In the genomic region with DNA sequence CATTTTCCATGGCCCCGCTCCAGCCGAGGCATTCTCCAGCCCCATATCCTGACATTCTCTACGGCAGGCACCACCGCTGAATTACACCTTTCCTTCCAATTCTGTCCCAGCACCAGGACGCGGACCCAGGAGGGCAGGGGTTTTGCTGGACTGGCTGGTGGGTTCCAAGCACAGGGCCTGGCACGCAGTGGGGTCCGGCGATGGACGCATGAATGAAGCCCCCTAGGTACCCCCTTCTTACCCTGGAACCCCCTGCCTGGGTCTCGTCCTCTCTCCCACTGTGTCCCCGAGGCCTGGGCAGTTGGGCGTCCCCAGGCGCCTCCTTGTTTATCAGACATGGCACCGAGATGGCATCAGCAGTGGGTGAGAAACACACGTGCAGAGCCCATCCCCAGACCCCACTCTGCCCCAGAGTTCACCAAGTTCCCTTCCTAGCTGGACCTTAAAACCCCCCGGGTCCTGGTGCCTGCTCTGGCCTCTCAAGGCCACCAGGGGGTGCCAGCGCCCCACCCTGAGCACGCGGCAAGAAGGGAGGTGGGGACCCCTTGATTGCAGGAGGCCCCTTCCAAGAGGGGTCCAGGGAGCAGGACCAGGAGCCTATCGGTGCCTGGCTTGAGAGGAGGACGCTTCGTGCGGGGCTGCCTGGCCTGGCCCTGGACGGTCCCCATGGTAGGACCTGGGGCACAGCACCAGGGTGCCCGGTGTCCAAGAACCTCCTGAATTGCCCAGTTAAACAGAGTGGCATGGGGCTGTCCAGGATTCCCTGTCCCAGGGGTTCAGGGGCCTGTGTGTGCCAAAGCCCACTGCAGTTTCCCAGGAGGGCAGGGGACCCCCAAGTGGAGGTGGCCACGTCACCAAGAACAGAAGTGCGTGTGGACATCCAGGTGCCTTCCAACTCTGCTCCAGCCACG, we compare ENCODE assay signal across 8 cellular contexts. TPM values are rescaled to one million over a fixed set of nuclear protein-coding genes. Genes with fewer than 3 reads are reported as not detected.
DNase-seq lines count a peak whose midpoint lies in the region; ATAC-seq, FAIRE-seq and TF ChIP-seq lines count a peak whose summit lies in the region.

No MANE protein-coding gene starts in this region.

- 11% methylated on average over 28 of the region's 29 CpGs for WGBS in K562 (ENCODE audit: insufficient coverage, low coverage, missing lambda C conversion rate)
- 40% methylated on average over 24 of the region's 29 CpGs for WGBS in HepG2 (ENCODE audit: low lambda C conversion rate)
- 70 to 76% methylated on average over 11 to 19 of the region's 29 CpGs for WGBS in thyroid gland, 2 donors

- H3K4me2 ChIP-seq in K562 (ENCODE audit: insufficient read depth, low read length) (no peak overlapping the region), HepG2 (ENCODE audit: low read depth, low read length) (no peak overlapping the region)

- TF ChIP-seq POLR2A in K562 (conservative IDR thresholded peaks at IDR 0.05) (no peak), HepG2 (IDR thresholded peaks at IDR 0.05; ENCODE audit: insufficient read depth in 1 of 2, low read depth in 2 of 2, low read length in 2 of 2) (no peak), thyroid gland (IDR thresholded peaks at IDR 0.05) (no peak)

- TF ChIP-seq RAD21 in K562 (CRISPR knock-in tag; conservative IDR thresholded peaks at IDR 0.05 in 1 of 2, IDR thresholded peaks at IDR 0.05 in 1 of 2) = peak; percentile 84 to 94
- peak; percentile 90 for TF ChIP-seq RAD21 in HepG2 (CRISPR knock-in tag; IDR thresholded peaks at IDR 0.05)

- POLR2A ChIA-PET in RWPE1 (lab: Yijun Ruan, JAX; ENCODE audit: low non-redundant PET) (no interaction called here), K562 (lab: Yijun Ruan, JAX) (interaction anchor here (0.7 to 1.0 kb wide), 3 partner anchors 8 to 274 kb away, joined by 3 to 4 read pairs (median 3); no protein-coding TSS in a partner anchor), HepG2 (lab: Yijun Ruan, JAX) (interaction anchor here (1.0 kb wide), 1 partner anchor 94 kb away, joined by 3 read pairs; no protein-coding TSS in a partner anchor)

- H3K4me3 ChIP-seq in cardiac muscle cell (no peak overlapping the region), K562 (no peak overlapping the region), HepG2 (replicated peaks in 1 of 3; ENCODE audit: insufficient read depth in 1 of 3, low read depth in 2 of 3, low read length in 3 of 3) (no peak overlapping the region), thyroid gland (replicated peaks in 1 of 3) (no peak overlapping the region)

- H2AFZ ChIP-seq in K562 (ENCODE audit: low read depth, low read length) (no peak overlapping the region), HepG2 (ENCODE audit: low read length) (no peak overlapping the region)

- FAIRE-seq in K562 (lab: Jason Lieb, UNC) (peak; percentile 55), HepG2 (lab: Jason Lieb, UNC) (no peak)

- TF ChIP-seq CTCF in cardiac muscle cell (IDR thresholded peaks at IDR 0.05; ENCODE audit: low read depth, low read length) = peak; percentile 96
- peak; percentile 89 for TF ChIP-seq CTCF in RWPE1 (conservative IDR thresholded peaks at IDR 0.05; ENCODE audit: low read depth)
- TF ChIP-seq CTCF in K562 (IDR thresholded peaks at IDR 0.05 in 2 of 3, conservative IDR thresholded peaks at IDR 0.05 in 1 of 3; ENCODE audit: insufficient read depth in 2 of 3, low read depth in 1 of 3, low read length in 3 of 3) = peak; percentile 89 to 94 (median 91)
- TF ChIP-seq CTCF in HepG2 (CRISPR knock-in tag; IDR thresholded peaks at IDR 0.05) = peak; percentile 95
- TF ChIP-seq CTCF in thyroid gland (IDR thresholded peaks at IDR 0.05) = peak; percentile 69 to 96 (median 89)

- CTCF ChIA-PET in RWPE1 (lab: Yijun Ruan, JAX) (interaction anchor here (0.6 to 1.9 kb wide), 18 partner anchors 11 to 1090 kb away, joined by 3 to 18 read pairs (median 4); no protein-coding TSS in a partner anchor), K562 (lab: Yijun Ruan, JAX; ENCODE audit: low intra/inter-chr PET ratio) (interaction anchor here (1.1 to 1.8 kb wide), 3 partner anchors 50 to 160 kb away, joined by 4 to 12 read pairs (median 5); no protein-coding TSS in a partner anchor), HepG2 (lab: Yijun Ruan, JAX; ENCODE audit: low intra/inter-chr PET ratio, low total read pairs) (interaction anchor here (0.8 to 2.7 kb wide), 4 partner anchors 51 to 56 kb away, joined by 3 to 32 read pairs (median 8); no protein-coding TSS in a partner anchor)

- H3K4me1 ChIP-seq in cardiac muscle cell (ENCODE audit: low read depth) (no peaks in the 10 kb centered on the region), K562 (replicated peaks in 1 of 2; ENCODE audit: control insufficient read depth in 2 of 2, insufficient read depth in 2 of 2, low read length in 2 of 2) (peaks cover 0 to 21% of the 10 kb centered on the region in 2 experiments; a peak in 1 of 5 replicates), HepG2 (ENCODE audit: insufficient read depth, low read length) (peaks cover 12% of the 10 kb centered on the region; the same call in 1 of the 2 replicates), thyroid gland (peaks cover 6 to 8% of the 10 kb centered on the region in 2 donors)

- H3K9me3 ChIP-seq in cardiac muscle cell (ENCODE audit: low read depth) (no peaks in the 10 kb centered on the region), K562 (replicated peaks; ENCODE audit: control insufficient read depth, insufficient read depth, low read depth, low read length) (no peaks in the 10 kb centered on the region), HepG2 (ENCODE audit: low read length) (no peaks in the 10 kb centered on the region), thyroid gland (no peaks in the 10 kb centered on the region)

- H3K79me2 ChIP-seq in K562 (ENCODE audit: control insufficient read depth, insufficient read depth, low read length) (no peaks in the 10 kb centered on the region), HepG2 (ENCODE audit: insufficient read depth, low read length) (no peaks in the 10 kb centered on the region)

- H3K9ac ChIP-seq in K562 (ENCODE audit: insufficient read depth in 1 of 2, low read depth in 2 of 2, low read length in 2 of 2) = no peak overlapping the region
- no peak overlapping the region for H3K9ac ChIP-seq in HepG2 (ENCODE audit: insufficient read depth, low read depth, low read length)

- intact Hi-C loops in cardiac septum (cut with DNase I) = loop anchor here (1.0 to 5.0 kb wide), 3 partner anchors 54 to 160 kb away; no protein-coding TSS in a partner anchor
- intact Hi-C loops in K562 (cut with micrococcal nuclease) = loop anchor here (1.0 to 5.0 kb wide), 3 partner anchors 54 to 159 kb away; no protein-coding TSS in a partner anchor
- intact Hi-C loops in HepG2 (cut with micrococcal nuclease; ENCODE audit: unreplicated experiment) = loop anchor here (1.0 to 2.0 kb wide), 2 partner anchors 50 to 54 kb away; no protein-coding TSS in a partner anchor
- intact Hi-C loops in thyroid gland (cut with DNase I) = loop anchor here (5.0 kb wide), 1 partner anchor 52 kb away; no protein-coding TSS in a partner anchor

- peak; percentile 45 to 56 for DNase-seq in cardiac muscle cell (ENCODE audit: low read depth in 1 of 2, low spot score in 1 of 2)
- DNase-seq in cardiac septum (ENCODE audit: low spot score) = no peak
- DNase-seq in RWPE1 (ENCODE audit: low spot score) = peak; percentile 72
- DNase-seq in K562 (ENCODE audit: extremely low read depth in 1 of 4, low spot score in 3 of 4) = peak; percentile 57 to 89 (median 86)
- no peak for DNase-seq in HepG2 (ENCODE audit: low spot score)
- peak; percentile 28 to 40 for DNase-seq in thyroid gland
- no peak for DNase-seq in putamen (ENCODE audit: low spot score)

- H3K27me3 ChIP-seq in cardiac muscle cell (no peaks in the 10 kb centered on the region), K562 (ENCODE audit: control insufficient read depth in 2 of 2, insufficient read depth in 2 of 2, low read length in 2 of 2) (peaks cover 20 to 63% of the 10 kb centered on the region in 2 experiments), HepG2 (ENCODE audit: control insufficient read depth in 1 of 2, insufficient read depth in 2 of 2, low read length in 2 of 2) (peaks cover 2 to 34% of the 10 kb centered on the region in 2 experiments; a peak in 3 of 5 replicates), thyroid gland (no peaks in the 10 kb centered on the region)

- H3K27ac ChIP-seq in cardiac muscle cell = no peak overlapping the region
- H3K27ac ChIP-seq in RWPE1 = no peak overlapping the region
- no peak overlapping the region for H3K27ac ChIP-seq in K562 (ENCODE audit: extremely low read depth, low read depth, low read length)
- H3K27ac ChIP-seq in HepG2 (ENCODE audit: extremely low read length, insufficient read depth, low read length) = no peak overlapping the region
- H3K27ac ChIP-seq in thyroid gland = no peak overlapping the region

- in situ Hi-C loops in K562 (cut with MboI) (no loop called here), HepG2 (cut with HindIII; ENCODE audit: extremely low pct_ligation_motif_present, low pct_unique_long_range_greater_than_20kb) (loop anchor here (5.0 kb wide), 1 partner anchor 57 kb away; no protein-coding TSS in a partner anchor)

- ATAC-seq in K562 (peak; percentile 80), HepG2 (peak; percentile 41), esophagus mucosa (no peak)

- no peak for TF ChIP-seq EP300 in K562 (IDR thresholded peaks at IDR 0.05; ENCODE audit: low read length)
- no peak for TF ChIP-seq EP300 in HepG2 (IDR thresholded peaks at IDR 0.05; ENCODE audit: low read depth in 2 of 2, low read length in 2 of 2)
- no peak for TF ChIP-seq EP300 in HepG2 (CRISPR knock-in tag; IDR thresholded peaks at IDR 0.05; ENCODE audit: borderline replicate concordance)

- H3K36me3 ChIP-seq in cardiac muscle cell = no peaks in the 10 kb centered on the region
- H3K36me3 ChIP-seq in K562 (ENCODE audit: control insufficient read depth, insufficient read depth, low read length) = no peaks in the 10 kb centered on the region
- no peaks in the 10 kb centered on the region for H3K36me3 ChIP-seq in HepG2 (replicated peaks in 1 of 2; ENCODE audit: control insufficient read depth in 1 of 2, insufficient read depth in 2 of 2, low read length in 2 of 2)
- H3K36me3 ChIP-seq in thyroid gland = no peaks in the 10 kb centered on the region

- H4K20me1 ChIP-seq in K562 (replicated peaks; ENCODE audit: control insufficient read depth, insufficient read depth, low read length) (peaks cover 54% of the 10 kb centered on the region), HepG2 (ENCODE audit: insufficient read depth, low read length) (peaks cover 7% of the 10 kb centered on the region; the same call in 1 of the 2 replicates)

- peaks cover 5% of the 10 kb centered on the region for H3K9me1 ChIP-seq in K562 (ENCODE audit: control insufficient read depth, insufficient read depth, low read length)

- no TSS peak for BruUV-seq in K562 (replicated peaks; lab: Mats Ljungman, UMichigan)
- BruUV-seq in HepG2 (replicated peaks; lab: Mats Ljungman, UMichigan) = no TSS peak

RNA-seq across cellular contexts. Expression of a gene that starts 46.1 kb away (rescaled TPM):
- total RNA-seq in cardiac muscle cell = 12.6 and 31.7 TPM in 2 replicates
- 11.1 and 24.5 TPM in 2 replicates for polyA plus RNA-seq in cardiac muscle cell
- total RNA-seq in cardiac septum = 9.3 TPM
- 0.90 and 2.1 TPM in 2 replicates for total RNA-seq in K562 (2011; cell fraction: chromatin; rRNA removed; ENCODE audit: low replicate concordance)
- total RNA-seq in K562 (2011; cell fraction: nucleolus; rRNA removed) = 1.6 and 1.8 TPM in 2 replicates
- 0.73 and 0.99 TPM in 2 replicates for total RNA-seq in K562 (2011; cell fraction: nucleoplasm; rRNA removed)
- 0.04 and 0.32 TPM in 2 replicates for total RNA-seq in K562 (2014; rRNA removed)
- total RNA-seq in K562 (2014; rRNA removed; fragmentation: Illumina TruSeq; extraction: Trizol) = not detected in 2 replicates
- 0.11 and 0.14 TPM in 2 replicates for total RNA-seq in K562 (2015; rRNA removed; fragmentation: Illumina TruSeq; extraction: Trizol)
- 0.40 and 1.7 TPM in 2 replicates for total RNA-seq in K562 (2021)
- polyA plus RNA-seq in K562 (2011; rRNA removed) = 0.03 and 0.16 TPM in 2 replicates
- polyA plus RNA-seq in K562 (2011; cell fraction: cytosol; rRNA removed) = 0.03 and 0.10 TPM in 2 replicates
- 1.3 and 1.8 TPM in 2 replicates for polyA plus RNA-seq in K562 (2011; cell fraction: nucleus; rRNA removed)
- 0.51 and 14.3 TPM in 2 replicates for polyA plus RNA-seq in K562 (2012)
- 0.04 and 0.24 TPM in 2 replicates for polyA plus RNA-seq in K562 (2014; fragmentation: Illumina TruSeq; extraction: Trizol)
- not detected for polyA plus RNA-seq in K562 (2014; fragmentation: Nextera tagmentation; extraction: Ambion mirVana)
- 0.25 and 0.65 TPM in 2 replicates for polyA plus RNA-seq in K562 (2014; rRNA removed)
- not detected in 2 replicates for polyA minus RNA-seq in K562 (2011; rRNA and poly(A)+ RNA removed)
- polyA minus RNA-seq in K562 (2011; cell fraction: cytosol; rRNA and poly(A)+ RNA removed) = not detected in 2 replicates
- 0.27 and 0.67 TPM in 2 replicates for polyA minus RNA-seq in K562 (2011; cell fraction: nucleus; rRNA and poly(A)+ RNA removed)
- total RNA-seq in HepG2 (2016; rRNA removed; fragmentation: Illumina TruSeq; extraction: Trizol) = 0.76 and 1.9 TPM in 2 replicates
- 0.18 and 0.61 TPM in 2 replicates for total RNA-seq in HepG2 (2016; cell fraction: cytosol; rRNA removed; fragmentation: Illumina TruSeq; extraction: Trizol; ENCODE audit: low read depth)
- total RNA-seq in HepG2 (2016; cell fraction: insoluble cytoplasmic fraction; rRNA removed; fragmentation: Illumina TruSeq; extraction: Trizol) = 0.70 and 2.7 TPM in 2 replicates
- 0.52 and 0.96 TPM in 2 replicates for total RNA-seq in HepG2 (2016; cell fraction: membrane; rRNA removed; fragmentation: Illumina TruSeq; extraction: Trizol)
- 2.7 and 3.4 TPM in 2 replicates for total RNA-seq in HepG2 (2016; cell fraction: nucleus; rRNA removed; fragmentation: Illumina TruSeq; extraction: Trizol)
- 1.9 and 3.5 TPM in 2 replicates for polyA plus RNA-seq in HepG2 (2011; rRNA removed)
- 0.90 and 1.8 TPM in 2 replicates for polyA plus RNA-seq in HepG2 (2011; cell fraction: cytosol; rRNA removed)
- 68.1 and 94.7 TPM in 2 replicates for polyA plus RNA-seq in HepG2 (2011; cell fraction: nucleus; rRNA removed)
- 3.6 and 4.8 TPM in 2 replicates for polyA plus RNA-seq in HepG2 (2012)
- polyA plus RNA-seq in HepG2 (2016; cell fraction: cytosol; fragmentation: Illumina TruSeq; extraction: Trizol; ENCODE audit: low read depth) = 0.09 and 0.19 TPM in 2 replicates
- polyA plus RNA-seq in HepG2 (2016; cell fraction: insoluble cytoplasmic fraction; fragmentation: Illumina TruSeq; extraction: Trizol; ENCODE audit: low read depth) = 0.80 and 1.3 TPM in 2 replicates
- 0.19 and 0.34 TPM in 2 replicates for polyA plus RNA-seq in HepG2 (2016; cell fraction: membrane; fragmentation: Illumina TruSeq; extraction: Trizol; ENCODE audit: low read depth)
- polyA plus RNA-seq in HepG2 (2016; cell fraction: nucleus; fragmentation: Illumina TruSeq; extraction: Trizol; ENCODE audit: insufficient read depth, low read depth) = 8.1 and 10.4 TPM in 2 replicates
- 3.5 and 4.6 TPM in 2 replicates for polyA minus RNA-seq in HepG2 (2011; rRNA and poly(A)+ RNA removed; ENCODE audit: low replicate concordance)
- polyA minus RNA-seq in HepG2 (2011; cell fraction: cytosol; rRNA and poly(A)+ RNA removed) = 1.7 and 2.4 TPM in 2 replicates
- polyA minus RNA-seq in HepG2 (2011; cell fraction: nucleus; rRNA and poly(A)+ RNA removed) = 5.6 and 10.6 TPM in 2 replicates
- total RNA-seq in thyroid gland = 10 to 100 TPM in 3 of 4 donors, 1 to 10 TPM in 1; 9.4 to 25.8 (median 21.8) TPM
- total RNA-seq in esophagus mucosa = 12.5 TPM

RNA-seq across cellular contexts. Expression of a gene that starts 59.6 kb away (rescaled TPM):
- 9.3 and 16.0 TPM in 2 replicates for total RNA-seq in cardiac muscle cell
- polyA plus RNA-seq in cardiac muscle cell = 18.8 and 32.3 TPM in 2 replicates
- 44.3 TPM for total RNA-seq in cardiac septum
- 5.9 and 9.5 TPM in 2 replicates for total RNA-seq in K562 (2011; cell fraction: chromatin; rRNA removed; ENCODE audit: low replicate concordance)
- total RNA-seq in K562 (2011; cell fraction: nucleolus; rRNA removed) = 7.4 and 8.7 TPM in 2 replicates
- 7.7 and 9.1 TPM in 2 replicates for total RNA-seq in K562 (2011; cell fraction: nucleoplasm; rRNA removed)
- total RNA-seq in K562 (2014; rRNA removed) = 4.6 and 5.1 TPM in 2 replicates
- total RNA-seq in K562 (2014; rRNA removed; fragmentation: Illumina TruSeq; extraction: Trizol) = 5.0 and 5.2 TPM in 2 replicates
- 5.7 and 6.2 TPM in 2 replicates for total RNA-seq in K562 (2015; rRNA removed; fragmentation: Illumina TruSeq; extraction: Trizol)
- 8.4 and 8.9 TPM in 2 replicates for total RNA-seq in K562 (2021)
- polyA plus RNA-seq in K562 (2011; rRNA removed) = 9.9 and 11.0 TPM in 2 replicates
- polyA plus RNA-seq in K562 (2011; cell fraction: cytosol; rRNA removed) = 10.9 and 11.7 TPM in 2 replicates
- polyA plus RNA-seq in K562 (2011; cell fraction: nucleus; rRNA removed) = 6.1 and 6.5 TPM in 2 replicates
- 9.3 and 18.8 TPM in 2 replicates for polyA plus RNA-seq in K562 (2012)
- 9.7 and 10.0 TPM in 2 replicates for polyA plus RNA-seq in K562 (2014; fragmentation: Illumina TruSeq; extraction: Trizol)
- 1 to 10 TPM; 1.6 to 1.9 TPM for polyA plus RNA-seq in K562 (2014; fragmentation: Nextera tagmentation; extraction: Ambion mirVana)
- 6.8 and 7.1 TPM in 2 replicates for polyA plus RNA-seq in K562 (2014; rRNA removed)
- 5.7 and 7.5 TPM in 2 replicates for polyA minus RNA-seq in K562 (2011; rRNA and poly(A)+ RNA removed)
- polyA minus RNA-seq in K562 (2011; cell fraction: cytosol; rRNA and poly(A)+ RNA removed) = 5.6 and 7.6 TPM in 2 replicates
- polyA minus RNA-seq in K562 (2011; cell fraction: nucleus; rRNA and poly(A)+ RNA removed) = 2.2 and 3.7 TPM in 2 replicates
- total RNA-seq in HepG2 (2016; rRNA removed; fragmentation: Illumina TruSeq; extraction: Trizol) = 21.3 and 31.7 TPM in 2 replicates
- total RNA-seq in HepG2 (2016; cell fraction: cytosol; rRNA removed; fragmentation: Illumina TruSeq; extraction: Trizol; ENCODE audit: low read depth) = 5.7 and 6.3 TPM in 2 replicates
- total RNA-seq in HepG2 (2016; cell fraction: insoluble cytoplasmic fraction; rRNA removed; fragmentation: Illumina TruSeq; extraction: Trizol) = 20.0 and 34.6 TPM in 2 replicates
- 26.8 and 28.4 TPM in 2 replicates for total RNA-seq in HepG2 (2016; cell fraction: membrane; rRNA removed; fragmentation: Illumina TruSeq; extraction: Trizol)
- total RNA-seq in HepG2 (2016; cell fraction: nucleus; rRNA removed; fragmentation: Illumina TruSeq; extraction: Trizol) = 13.9 and 17.8 TPM in 2 replicates
- polyA plus RNA-seq in HepG2 (2011; rRNA removed) = 37.4 and 44.3 TPM in 2 replicates
- polyA plus RNA-seq in HepG2 (2011; cell fraction: cytosol; rRNA removed) = 39.8 and 48.5 TPM in 2 replicates
- 18.5 and 21.7 TPM in 2 replicates for polyA plus RNA-seq in HepG2 (2011; cell fraction: nucleus; rRNA removed)
- 32.1 and 36.9 TPM in 2 replicates for polyA plus RNA-seq in HepG2 (2012)
- 9.7 and 10.7 TPM in 2 replicates for polyA plus RNA-seq in HepG2 (2016; cell fraction: cytosol; fragmentation: Illumina TruSeq; extraction: Trizol; ENCODE audit: low read depth)
- 66.4 and 67.1 TPM in 2 replicates for polyA plus RNA-seq in HepG2 (2016; cell fraction: insoluble cytoplasmic fraction; fragmentation: Illumina TruSeq; extraction: Trizol; ENCODE audit: low read depth)
- 27.9 and 28.2 TPM in 2 replicates for polyA plus RNA-seq in HepG2 (2016; cell fraction: membrane; fragmentation: Illumina TruSeq; extraction: Trizol; ENCODE audit: low read depth)
- polyA plus RNA-seq in HepG2 (2016; cell fraction: nucleus; fragmentation: Illumina TruSeq; extraction: Trizol; ENCODE audit: insufficient read depth, low read depth) = 42.7 TPM in 2 replicates
- polyA minus RNA-seq in HepG2 (2011; rRNA and poly(A)+ RNA removed; ENCODE audit: low replicate concordance) = 33.6 and 37.3 TPM in 2 replicates
- polyA minus RNA-seq in HepG2 (2011; cell fraction: cytosol; rRNA and poly(A)+ RNA removed) = 24.6 and 30.2 TPM in 2 replicates
- polyA minus RNA-seq in HepG2 (2011; cell fraction: nucleus; rRNA and poly(A)+ RNA removed) = 8.0 and 10.2 TPM in 2 replicates
- 10 to 100 TPM; 33.9 to 45.1 (median 40.0) TPM for total RNA-seq in thyroid gland
- total RNA-seq in esophagus mucosa = 40.3 TPM

Comparison
In these comparisons a context has a peak if more than half of its experiments do, and no peak if none do; other contexts are left out.
1. DNase-seq: peak in cardiac muscle cell (2 of 2), RWPE1 (single experiment), K562 (4 of 4) and thyroid gland (2 of 2); none in cardiac septum (single experiment), HepG2 (single experiment) and putamen (single experiment).
2. Peak in every context shown above with its lines, with median percentiles within 50 percentile points of each other: CTCF ChIP-seq.